8 cellular contexts compared by ENCODE assay signal in genomic region chr17:81222906-81223757, GRCh38. TPM values are rescaled to one million over a fixed set of nuclear protein-coding genes. Genes with fewer than 3 reads are reported as not detected.
DNase-seq lines count a peak whose midpoint lies in the region; ATAC-seq and TF ChIP-seq lines count a peak whose summit lies in the region.

Gene CEP131 (minus strand): TSS chr17:81222965. CDS start chr17:81220056, 2,909 bp downstream.

- H3K4ac ChIP-seq in mesendoderm (ENCODE audit: low read depth, low read length): no peak within 1 kb of the TSS

- H3K4me1 ChIP-seq in Caco-2: peaks cover 9% of the 10 kb centered on the region
- H3K4me1 ChIP-seq in HUES48 (ENCODE audit: control insufficient read depth, insufficient read depth, low read length): peaks cover 16% of the 10 kb centered on the region
- peaks cover 16% of the 10 kb centered on the region for H3K4me1 ChIP-seq in NT2/D1 (ENCODE audit: insufficient read depth, insufficient read length)
- H3K4me1 ChIP-seq in endodermal cell (ENCODE audit: control insufficient read depth, insufficient read depth, low read length): peaks cover 9% of the 10 kb centered on the region
- peaks cover 4% of the 10 kb centered on the region for H3K4me1 ChIP-seq in mesendoderm (ENCODE audit: control insufficient read depth, low read depth, low read length)

- TF ChIP-seq CTCF in Caco-2 (IDR thresholded peaks at IDR 0.05; ENCODE audit: insufficient read depth in 1 of 2, low read depth in 1 of 2, low read length in 1 of 2, severe bottlenecking in 1 of 2, unreplicated experiment in 1 of 2): no peak
- TF ChIP-seq CTCF in endodermal cell (conservative IDR thresholded peaks at IDR 0.05): no peak

- intact Hi-C loops in Caco-2 (cut with micrococcal nuclease; ENCODE audit: unreplicated experiment): loop anchor here (1.0 to 5.0 kb wide), 4 partner anchors 16 to 186 kb away; partner anchors contain the start of genes BAHCC1, BAIAP2, NDUFAF8 and TEPSIN

- peak within 1 kb of the TSS; percentile 96 for H3K56ac ChIP-seq in mesendoderm (ENCODE audit: low read length)

- H3K9ac ChIP-seq in HUES48 (ENCODE audit: low read depth, low read length) (peak within 1 kb of the TSS; percentile 82), NT2/D1 (ENCODE audit: insufficient read length, low read depth) (peak within 1 kb of the TSS; percentile 92), endodermal cell (ENCODE audit: extremely low read depth, low read length, poor library complexity, severe bottlenecking) (peak within 1 kb of the TSS; percentile 49), mesendoderm (ENCODE audit: low read length) (peak within 1 kb of the TSS; percentile 86)

- CTCF ChIA-PET in Caco-2 (lab: Charles Lee): interaction anchor here (0.6 to 1.3 kb wide), 17 partner anchors 11 to 489 kb away, joined by 3 to 12 read pairs (median 5); partner anchors contain the start of genes BAHCC1, CHMP6, NDUFAF8 and TEPSIN
- CTCF ChIA-PET in activated CD8-positive, alpha-beta memory T cell treated with anti-CD3 and anti-CD28 coated beads, Interleukin-2, amount 10 ng/mL, durations not matched to agents 7 days and 5 days (lab: Charles Lee): interaction anchor here (0.7 to 1.2 kb wide), 6 partner anchors 15 to 768 kb away, joined by 3 to 5 read pairs (median 4); partner anchors contain the start of genes NDUFAF8 and TEPSIN

- WGBS in endodermal cell (ENCODE audit: insufficient coverage in 1 of 2, insufficient read length in 1 of 2), 2 experiments: 2 to 3% methylated on average over 44 to 79 of the region's 79 CpGs
- no CpG with 5 or more reads among the region's 79 CpGs for WGBS in mesendoderm (ENCODE audit: extremely low coverage, insufficient coverage, low lambda C conversion rate)

- no peaks in the 10 kb centered on the region for H3K36me3 ChIP-seq in Caco-2 (ENCODE audit: control insufficient read depth, insufficient read depth, low read length)
- H3K36me3 ChIP-seq in HUES48 (ENCODE audit: control insufficient read depth, insufficient read depth, low read length): peaks cover 10% of the 10 kb centered on the region
- peaks cover 11% of the 10 kb centered on the region for H3K36me3 ChIP-seq in NT2/D1 (ENCODE audit: insufficient read depth, insufficient read length, low read length)
- no peaks in the 10 kb centered on the region for H3K36me3 ChIP-seq in endodermal cell (ENCODE audit: control insufficient read depth, insufficient read depth, low read length)
- no peaks in the 10 kb centered on the region for H3K36me3 ChIP-seq in mesendoderm (ENCODE audit: control insufficient read depth, insufficient read depth, low read length)

- peak within 1 kb of the TSS; percentile 81 for H3K4me2 ChIP-seq in mesendoderm (ENCODE audit: low read length)

- peak within 1 kb of the TSS; percentile 80 for H3K23ac ChIP-seq in mesendoderm (ENCODE audit: low read length)

- peak; percentile 94 for ATAC-seq in GM21423 (IDR thresholded peaks at IDR 0.05; ENCODE audit: unreplicated experiment)
- peak; percentile 98 for ATAC-seq in activated CD8-positive, alpha-beta memory T cell treated with anti-CD3 and anti-CD28 coated beads, Interleukin-2, amount 10 ng/mL, durations not matched to agents 7 days and 5 days

- peak; percentile 99 to 100 for DNase-seq in Caco-2
- DNase-seq in NT2/D1 (ENCODE audit: low read depth, low spot score): peak; percentile 95
- DNase-seq in activated CD8-positive, alpha-beta memory T cell treated with anti-CD3 and anti-CD28 coated beads, Interleukin-2, amount 10 ng/mL, durations not matched to agents 7 days and 5 days: peak; percentile 99
- peak; percentile 100 for DNase-seq in endodermal cell
- DNase-seq in mesendoderm: peak; percentile 99
- peak; percentile 100 for DNase-seq in stimulated activated CD8-positive, alpha-beta memory T cell treated with anti-CD3 and anti-CD28 coated beads, Interleukin-12 subunit alpha, Interleukin-12 subunit beta, amount 100 ng/mL, for 4 hours (ENCODE audit: low read depth)

- H3K27ac ChIP-seq in HUES48 (ENCODE audit: low read depth, low read length) (peak within 1 kb of the TSS; percentile 50), endodermal cell (ENCODE audit: low read depth, low read length) (no peak within 1 kb of the TSS), mesendoderm (ENCODE audit: low read depth, low read length) (no peak within 1 kb of the TSS)

- peak within 1 kb of the TSS; percentile 80 for H3K4me3 Mint-ChIP-seq in Caco-2 (ENCODE audit: unreplicated experiment)
- peak within 1 kb of the TSS; percentile 60 for H3K4me3 Mint-ChIP-seq in activated CD8-positive, alpha-beta memory T cell treated with anti-CD3 and anti-CD28 coated beads, Interleukin-2, amount 10 ng/mL, durations not matched to agents 7 days and 5 days
- peak within 1 kb of the TSS; percentile 66 for H3K4me3 Mint-ChIP-seq in endodermal cell

- no peaks in the 10 kb centered on the region for H3K9me3 Mint-ChIP-seq in Caco-2 (ENCODE audit: unreplicated experiment)
- no peaks in the 10 kb centered on the region for H3K9me3 Mint-ChIP-seq in activated CD8-positive, alpha-beta memory T cell treated with anti-CD3 and anti-CD28 coated beads, Interleukin-2, amount 10 ng/mL, durations not matched to agents 7 days and 5 days (ENCODE audit: low read depth)
- no peaks in the 10 kb centered on the region for H3K9me3 Mint-ChIP-seq in endodermal cell

- H3K9me3 ChIP-seq in Caco-2 (0 out of 2 replicates have a peak, but pooled peaks cover 3% of the 10 kb centered on the region), HUES48 (ENCODE audit: control insufficient read depth, insufficient read depth, low read length) (no peaks in the 10 kb centered on the region), NT2/D1 (ENCODE audit: insufficient read depth, low read length) (peaks cover 7% of the 10 kb centered on the region), endodermal cell (ENCODE audit: control insufficient read depth, low read length) (no peaks in the 10 kb centered on the region)

- POLR2A ChIA-PET in Caco-2 (lab: Charles Lee): interaction anchor here (0.5 to 1.3 kb wide), 23 partner anchors 12 to 997 kb away, joined by 3 to 34 read pairs (median 4); partner anchors contain the start of genes ACTG1, BAHCC1, NDUFAF8 and NPLOC4

- H3K27me3 Mint-ChIP-seq in Caco-2 (ENCODE audit: insufficient read depth, unreplicated experiment) (no peaks in the 10 kb centered on the region), endodermal cell (ENCODE audit: insufficient read depth) (peaks cover 17% of the 10 kb centered on the region)
- H3K27me3 Mint-ChIP-seq in activated CD8-positive, alpha-beta memory T cell treated with anti-CD3 and anti-CD28 coated beads, Interleukin-2, amount 10 ng/mL, durations not matched to agents 7 days and 5 days: no peaks in the 10 kb centered on the region

- H4K8ac ChIP-seq in mesendoderm (ENCODE audit: low read depth, low read length): no peak within 1 kb of the TSS

- H2BK15ac ChIP-seq in mesendoderm (replicated peaks; ENCODE audit: low read depth): no peak within 1 kb of the TSS

- H3K27ac Mint-ChIP-seq in Caco-2 (ENCODE audit: unreplicated experiment) (peak within 1 kb of the TSS; percentile 90), endodermal cell (peak within 1 kb of the TSS; percentile 62)
- peak within 1 kb of the TSS; percentile 64 for H3K27ac Mint-ChIP-seq in activated CD8-positive, alpha-beta memory T cell treated with anti-CD3 and anti-CD28 coated beads, Interleukin-2, amount 10 ng/mL, durations not matched to agents 7 days and 5 days

- H2BK5ac ChIP-seq in mesendoderm (ENCODE audit: low read length): no peak within 1 kb of the TSS

- H3K18ac ChIP-seq in mesendoderm (ENCODE audit: low read length): peak within 1 kb of the TSS; percentile 5

- no peaks in the 10 kb centered on the region for H3K27me3 ChIP-seq in Caco-2 (replicated peaks; ENCODE audit: control insufficient read depth, insufficient read depth, low read length)
- H3K27me3 ChIP-seq in HUES48 (ENCODE audit: control insufficient read depth, insufficient read depth, low read length): no peaks in the 10 kb centered on the region; the same call in 1 of the 2 replicates
- H3K27me3 ChIP-seq in NT2/D1 (ENCODE audit: insufficient read depth, insufficient read length): no peaks in the 10 kb centered on the region
- H3K27me3 ChIP-seq in endodermal cell (ENCODE audit: control insufficient read depth, insufficient read depth, low read length, poor library complexity, severe bottlenecking): peaks cover 9% of the 10 kb centered on the region
- H3K27me3 ChIP-seq in mesendoderm (ENCODE audit: insufficient read depth, low read length, poor library complexity): no peaks in the 10 kb centered on the region

- no peaks in the 10 kb centered on the region for H3K4me1 Mint-ChIP-seq in Caco-2 (ENCODE audit: low read depth, unreplicated experiment)
- peaks cover 23% of the 10 kb centered on the region for H3K4me1 Mint-ChIP-seq in activated CD8-positive, alpha-beta memory T cell treated with anti-CD3 and anti-CD28 coated beads, Interleukin-2, amount 10 ng/mL, durations not matched to agents 7 days and 5 days
- H3K4me1 Mint-ChIP-seq in endodermal cell: peaks cover 16% of the 10 kb centered on the region

- no peak within 1 kb of the TSS for H2BK120ac ChIP-seq in mesendoderm (ENCODE audit: low read depth, low read length)

- no peak within 1 kb of the TSS for H4K5ac ChIP-seq in mesendoderm (ENCODE audit: low read length)

- H2AK5ac ChIP-seq in mesendoderm (ENCODE audit: low read length): no peak within 1 kb of the TSS

- peaks cover 6% of the 10 kb centered on the region for H3K79me1 ChIP-seq in mesendoderm (ENCODE audit: low read length)

- no TSS peak for BruUV-seq in Caco-2 (replicated peaks; lab: Mats Ljungman, UMichigan)

- H3K79me2 ChIP-seq in mesendoderm (ENCODE audit: control insufficient read depth, insufficient read depth, low read length): no peaks in the 10 kb centered on the region

- H3K4me3 ChIP-seq in Caco-2 (ENCODE audit: low read depth, low read length) (peak within 1 kb of the TSS; percentile 95), HUES48 (ENCODE audit: low read depth, low read length) (peak within 1 kb of the TSS; percentile 89), NT2/D1 (ENCODE audit: insufficient read length, low read depth) (peak within 1 kb of the TSS; percentile 82), endodermal cell (ENCODE audit: low read length) (peak within 1 kb of the TSS; percentile 85), mesendoderm (ENCODE audit: low read length) (peak within 1 kb of the TSS; percentile 39)

- H3K36me3 Mint-ChIP-seq in Caco-2 (ENCODE audit: insufficient read depth, unreplicated experiment): peaks cover 10% of the 10 kb centered on the region
- no peaks in the 10 kb centered on the region for H3K36me3 Mint-ChIP-seq in activated CD8-positive, alpha-beta memory T cell treated with anti-CD3 and anti-CD28 coated beads, Interleukin-2, amount 10 ng/mL, durations not matched to agents 7 days and 5 days
- H3K36me3 Mint-ChIP-seq in endodermal cell (ENCODE audit: low read depth): peaks cover 5% of the 10 kb centered on the region

RNA-seq across cellular contexts. Expression of gene CEP131, which starts in this region (rescaled TPM):
- 28.4 and 29.4 TPM in 2 replicates for total RNA-seq in Caco-2 (2022)
- total RNA-seq in activated CD8-positive, alpha-beta memory T cell treated with anti-CD3 and anti-CD28 coated beads, Interleukin-2, amount 10 ng/mL, durations not matched to agents 7 days and 5 days: 10 to 100 TPM; 13.6 to 20.6 TPM
- total RNA-seq in endodermal cell: 10 to 100 TPM; 23.2 to 28.0 TPM
- 30.3 TPM for polyA plus RNA-seq in endodermal cell (2013, experiment 1 of 2)
- polyA plus RNA-seq in endodermal cell (2013, experiment 2 of 2): 24.0 TPM
- polyA plus RNA-seq in mesendoderm (2013, experiment 1 of 2): 9.2 TPM
- 9.0 TPM for polyA plus RNA-seq in mesendoderm (2013, experiment 2 of 2)

Comparison
In these comparisons a context has a peak if more than half of its experiments do, and no peak if none do; other contexts are left out.
1. H3K4me3 ChIP-seq: peak in every context shown above with its lines; median percentile 95 in Caco-2; 89 in HUES48; 85 in endodermal cell; 82 in NT2/D1; 39 in mesendoderm.